Comparison of ENCODE assay signal across 8 cellular contexts in the genomic region with DNA sequence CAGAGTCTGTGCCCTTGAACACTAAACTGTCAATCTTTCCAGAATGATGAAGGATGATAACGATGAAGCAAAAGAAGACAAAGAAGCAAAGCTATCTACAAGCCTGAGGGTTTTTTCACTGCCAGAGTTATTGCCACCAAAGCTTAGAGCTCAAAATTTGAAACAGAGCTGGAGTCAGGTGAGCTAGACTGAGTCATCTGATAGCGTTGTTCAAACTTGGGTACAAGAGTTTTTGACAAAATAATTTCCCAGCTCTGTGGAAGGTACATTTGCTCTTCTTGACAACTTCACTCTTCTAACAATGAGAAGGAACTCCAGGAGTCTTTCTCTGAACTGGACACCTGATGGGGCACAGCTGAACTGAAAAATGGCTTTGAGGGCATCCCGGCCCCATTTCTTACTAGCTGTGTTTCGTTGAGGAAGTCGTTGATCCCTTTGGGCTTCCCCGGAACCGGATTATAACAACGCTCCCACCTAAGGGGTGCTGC. TPM values are rescaled to one million over a fixed set of nuclear protein-coding genes. Genes with fewer than 3 reads are reported as not detected.
A peak's percentile ranks its signal among the peaks of the same experiment; 100 is the strongest.
DNase-seq lines count a peak whose midpoint lies in the region; ATAC-seq, FAIRE-seq and TF ChIP-seq lines count a peak whose summit lies in the region.

No MANE protein-coding gene starts in this region.

- DNase-seq in GM10266 (ENCODE audit: extremely low spot score) = peak; percentile 60
- no peak for DNase-seq in activated naive CD4-positive, alpha-beta T cell treated with anti-CD3 and anti-CD28 coated beads, Interleukin-2, amount 50 U/mL, for 72 hours (ENCODE audit: low spot score in 2 of 2)
- DNase-seq in kidney glomerular epithelial cell (lab: John Stamatoyannopoulos, UW) = peak; percentile 5
- DNase-seq in substantia nigra (lab: John Stamatoyannopoulos, UW) = no peak
- no peak for DNase-seq in RCC 7860 (ENCODE audit: low spot score)
- no peak for DNase-seq in NCI-H2029 (lab: John Stamatoyannopoulos, UW)
- no peak for DNase-seq in COR-L47 (lab: John Stamatoyannopoulos, UW)

- TF ChIP-seq CTCF in GM10266 (IDR thresholded peaks at IDR 0.05; ENCODE audit: control insufficient read depth, insufficient read depth, low read depth, missing control alignments) = no peak

- H3K9me3 Mint-ChIP-seq in activated naive CD4-positive, alpha-beta T cell treated with anti-CD3 and anti-CD28 coated beads, Interleukin-2, amount 50 U/mL, for 72 hours = no peaks in the 10 kb centered on the region

- peaks cover 6 to 15% of the 10 kb centered on the region in 2 donors for H3K36me3 Mint-ChIP-seq in activated naive CD4-positive, alpha-beta T cell treated with anti-CD3 and anti-CD28 coated beads, Interleukin-2, amount 50 U/mL, for 72 hours

- H3K27ac Mint-ChIP-seq in activated naive CD4-positive, alpha-beta T cell treated with anti-CD3 and anti-CD28 coated beads, Interleukin-2, amount 50 U/mL, for 72 hours = peak overlapping the region; percentile 91 to 97

- H3K27ac ChIP-seq in substantia nigra (ENCODE audit: low read depth, low read length, poor library complexity, severe bottlenecking) = peak overlapping the region; percentile 88

- peak; percentile 27 for ATAC-seq in HG02852 (IDR thresholded peaks at IDR 0.05; ENCODE audit: unreplicated experiment)
- no peak for ATAC-seq in activated naive CD4-positive, alpha-beta T cell treated with anti-CD3 and anti-CD28 coated beads, Interleukin-2, amount 50 U/mL, for 72 hours

- no peak for FAIRE-seq in RCC 7860 (lab: Jason Lieb, UNC)

RNA-seq across cellular contexts. Expression of gene MCCC1, which starts 0.7 kb away (rescaled TPM):
- total RNA-seq in activated naive CD4-positive, alpha-beta T cell treated with anti-CD3 and anti-CD28 coated beads, Interleukin-2, amount 50 U/mL, for 72 hours = 10 to 100 TPM; 27.2 to 30.9 TPM

Comparison
In these comparisons a context has a peak if more than half of its experiments do, and no peak if none do; other contexts are left out.
1. DNase-seq: peak in GM10266 (single experiment) and kidney glomerular epithelial cell (single experiment); none in activated naive CD4-positive, alpha-beta T cell treated with anti-CD3 and anti-CD28 coated beads, Interleukin-2, amount 50 U/mL, for 72 hours (0 of 2), substantia nigra (0 of 49), RCC 7860 (single experiment), NCI-H2029 (single experiment) and COR-L47 (single experiment).